8 cellular contexts compared by ENCODE assay signal in genomic region chr16:46972429-46972970, GRCh38. TPM values are rescaled to one million over a fixed set of nuclear protein-coding genes. Genes with fewer than 3 reads are reported as not detected.
DNase-seq lines count a peak whose midpoint lies in the region; ATAC-seq and TF ChIP-seq lines count a peak whose summit lies in the region.

No MANE protein-coding gene starts in this region.

- H3K4me3 ChIP-seq in GM12865 (ENCODE audit: low read depth, low read length) (peak overlapping the region; percentile 73), prostate gland (peak overlapping the region; percentile 80 to 86)

- no peak for TF ChIP-seq POLR2A in prostate gland (IDR thresholded peaks at IDR 0.05)

- TF ChIP-seq CTCF in GM12865 (IDR thresholded peaks at IDR 0.05; ENCODE audit: insufficient read depth, low read depth, low read length, missing control alignments) = no peak
- TF ChIP-seq CTCF in activated B cell treated with CpG ODN at 0.5 μM for 24 hours (IDR thresholded peaks at IDR 0.05) = no peak
- no peak for TF ChIP-seq CTCF in prostate gland (IDR thresholded peaks at IDR 0.05)

- H3K27me3 Mint-ChIP-seq in activated B cell treated with CpG ODN at 0.5 μM for 24 hours = no peaks in the 10 kb centered on the region

- H3K9me3 Mint-ChIP-seq in activated B cell treated with CpG ODN at 0.5 μM for 24 hours = no peaks in the 10 kb centered on the region

- peaks cover 7% of the 10 kb centered on the region for H3K4me1 ChIP-seq in prostate gland (replicated peaks)

- peaks cover 47% of the 10 kb centered on the region for H3K36me3 Mint-ChIP-seq in activated B cell treated with CpG ODN at 0.5 μM for 24 hours (ENCODE audit: low read depth)

- no peak for ATAC-seq in activated B cell treated with CpG ODN at 0.5 μM for 24 hours (ENCODE audit: low read depth)
- ATAC-seq in GM21717 (IDR thresholded peaks at IDR 0.05; ENCODE audit: unreplicated experiment) = no peak

- H3K36me3 ChIP-seq in prostate gland = no peaks in the 10 kb centered on the region

- H3K4me1 Mint-ChIP-seq in activated B cell treated with CpG ODN at 0.5 μM for 24 hours = peaks cover 44% of the 10 kb centered on the region

- CTCF ChIA-PET in activated B cell treated with CpG ODN at 0.5 μM for 24 hours (lab: Charles Lee) = interaction anchor here (2.1 to 2.2 kb wide), 2 partner anchors 46 to 65 kb away, joined by 5 to 8 read pairs; no protein-coding TSS in a partner anchor

- intact Hi-C loops in activated B cell treated with CpG ODN at 0.5 μM for 24 hours (cut with micrococcal nuclease) = loop anchor here (1.0 to 2.0 kb wide), 2 partner anchors 54 to 1184 kb away; no protein-coding TSS in a partner anchor
- intact Hi-C loops in prostate gland (cut with DNase I) = loop anchor here (10.0 kb wide), 1 partner anchor 1412 kb away; the partner anchor contains the start of gene SIAH1

- 3% methylated on average over 20 of the region's 20 CpGs for WGBS in prostate gland

- DNase-seq in A172 (ENCODE audit: low spot score) (peak; percentile 35), GM12865 (ENCODE audit: low read depth) (peak; percentile 46), LoVo (ENCODE audit: low spot score) (peak; percentile 29), activated B cell treated with CpG ODN at 0.5 μM for 24 hours (no peak), germinal center (ENCODE audit: low spot score) (peak; percentile 45), prostate gland (ENCODE audit: low spot score) (no peak), SKM-1 (lab: John Stamatoyannopoulos, UW; ENCODE audit: unreplicated experiment) (no peak)

- H3K4me3 Mint-ChIP-seq in activated B cell treated with CpG ODN at 0.5 μM for 24 hours = peak overlapping the region; percentile 92

- POLR2A ChIA-PET in activated B cell treated with CpG ODN at 0.5 μM for 24 hours (lab: Charles Lee) = interaction anchor here (0.6 to 4.0 kb wide), 8 partner anchors 10 to 489 kb away, joined by 3 to 18 read pairs (median 4); partner anchors contain the start of genes GPT2 and PHKB

- no peaks in the 10 kb centered on the region for H3K27me3 ChIP-seq in prostate gland (replicated peaks; ENCODE audit: insufficient read depth)

- H3K27ac ChIP-seq in prostate gland = peak overlapping the region; percentile 97

- H3K27ac Mint-ChIP-seq in activated B cell treated with CpG ODN at 0.5 μM for 24 hours = peak overlapping the region; percentile 92

- H3K9me3 ChIP-seq in prostate gland = no peaks in the 10 kb centered on the region

RNA-seq across cellular contexts. Expression of gene DNAJA2, which starts 1.0 kb away (rescaled TPM):
- 125 and 139 TPM in 2 replicates for total RNA-seq in A172 (2014; rRNA removed; shearing (Covaris generic))
- total RNA-seq in activated B cell treated with CpG ODN at 0.5 μM for 24 hours (54.4 and 57.1 TPM in 2 replicates), prostate gland (10 to 100 TPM; 41.1 to 64.4 TPM)

Comparison
In these comparisons a context has a peak if more than half of its experiments do, and no peak if none do; other contexts are left out.
1. DNase-seq: peak in A172 (single experiment), GM12865 (single experiment), LoVo (single experiment) and germinal center (single experiment); none in activated B cell treated with CpG ODN at 0.5 μM for 24 hours (single experiment), prostate gland (single experiment) and SKM-1 (single experiment).